17 cellular contexts compared by ENCODE assay signal in genomic region chr2:68736086-68736485, GRCh38. TPM values are rescaled to one million over a fixed set of nuclear protein-coding genes. Genes with fewer than 3 reads are reported as not detected.
DNase-seq lines count a peak whose midpoint lies in the region; ATAC-seq and TF ChIP-seq lines count a peak whose summit lies in the region.
"Had no signal": no experiment of that assay in that cellular context is flagged by ENCODE, and none has a peak within 500 bp of the region (broad histone marks: within the 10 kb centered on the region; RNA-seq: fewer than 3 reads in every experiment).

No MANE protein-coding gene starts in this region.

- DNase-seq in GM12865 (ENCODE audit: low read depth) = no peak
- DNase-seq in activated T-helper 1 cell treated with anti-CD3 and anti-CD28 coated beads, Interleukin-12 subunit alpha, Interleukin-12 subunit beta, Interleukin-2, Interleukin-4 antibody, amounts not matched to agents 30 ng/mL and 10 ng/mL and 1 ng/mL, durations not matched to agents 14 hours and 24 hours and 36 hours (ENCODE audit: low spot score) = no peak
- no peak for DNase-seq in naive B cell
- DNase-seq in PC-9 = no peak
- no peak for DNase-seq in NCI-H1436 (lab: John Stamatoyannopoulos, UW)
- no peak for DNase-seq in coronary artery (ENCODE audit: low spot score)
- no peak for DNase-seq in RPMI8226
- DNase-seq: activated CD4-positive, alpha-beta T cell treated with anti-CD3 and anti-CD28 coated beads, Interleukin-2, amount 50 U/mL, for 1 hour; activated T-cell treated with anti-CD3 and anti-CD28 coated beads, Interleukin-2, amount 50 U/mL, for 72 hours; effector memory CD8-positive, alpha-beta T cell; HFFc6; NCI-H2029; NCI-H526 treated with DMSO at 0.1 percent for 48 hours had no signal

- no peaks in the 10 kb centered on the region for H3K27me3 ChIP-seq in BLaER1
- no peaks in the 10 kb centered on the region for H3K27me3 ChIP-seq in PC-9 (ENCODE audit: insufficient read depth, low read depth)
- H3K27me3 ChIP-seq: cardiac muscle cell had no signal

- BruUV-seq in PC-9 (replicated peaks; lab: Mats Ljungman, UMichigan) = no TSS peak

- no peak overlapping the region for H2AFZ ChIP-seq in PC-9

- H3K79me2 ChIP-seq in PC-9 (ENCODE audit: low read depth) = no peaks in the 10 kb centered on the region

- peak overlapping the region; percentile 87 for H3K27ac Mint-ChIP-seq in activated T-helper 1 cell treated with anti-CD3 and anti-CD28 coated beads, Interleukin-12 subunit alpha, Interleukin-12 subunit beta, Interleukin-2, Interleukin-4 antibody, amounts not matched to agents 30 ng/mL and 10 ng/mL and 1 ng/mL, durations not matched to agents 14 hours and 24 hours and 36 hours
- H3K27ac Mint-ChIP-seq in naive B cell = peak overlapping the region in 4 of 6 donors; percentile 30 to 77 (median 30)
- H3K27ac Mint-ChIP-seq: activated T-cell treated with anti-CD3 and anti-CD28 coated beads, Interleukin-2, amount 50 U/mL, for 72 hours; effector memory CD8-positive, alpha-beta T cell; HFFc6; stimulated activated effector memory CD8-positive, alpha-beta T cell treated with anti-CD3 and anti-CD28 coated beads, Interleukin-12 subunit alpha, Interleukin-12 subunit beta, amount 100 ng/mL, for 72 hours had no signal

- H3K27ac ChIP-seq in BLaER1 (peak overlapping the region; percentile 85), PC-9 (no peak overlapping the region), coronary artery (no peak overlapping the region)
- H3K27ac ChIP-seq: cardiac muscle cell had no signal

- H3K9me3 Mint-ChIP-seq in activated T-helper 1 cell treated with anti-CD3 and anti-CD28 coated beads, Interleukin-12 subunit alpha, Interleukin-12 subunit beta, Interleukin-2, Interleukin-4 antibody, amounts not matched to agents 30 ng/mL and 10 ng/mL and 1 ng/mL, durations not matched to agents 14 hours and 24 hours and 36 hours = no peaks in the 10 kb centered on the region
- H3K9me3 Mint-ChIP-seq in naive B cell = no peaks in the 10 kb centered on the region
- H3K9me3 Mint-ChIP-seq: activated T-cell treated with anti-CD3 and anti-CD28 coated beads, Interleukin-2, amount 50 U/mL, for 72 hours; effector memory CD8-positive, alpha-beta T cell; HFFc6; stimulated activated effector memory CD8-positive, alpha-beta T cell treated with anti-CD3 and anti-CD28 coated beads, Interleukin-12 subunit alpha, Interleukin-12 subunit beta, amount 100 ng/mL, for 72 hours had no signal

- H3K4me1 ChIP-seq in BLaER1 = peaks cover 83% of the 10 kb centered on the region
- no peaks in the 10 kb centered on the region for H3K4me1 ChIP-seq in PC-9 (replicated peaks; ENCODE audit: insufficient read depth)

- H3K4me3 Mint-ChIP-seq in activated T-helper 1 cell treated with anti-CD3 and anti-CD28 coated beads, Interleukin-12 subunit alpha, Interleukin-12 subunit beta, Interleukin-2, Interleukin-4 antibody, amounts not matched to agents 30 ng/mL and 10 ng/mL and 1 ng/mL, durations not matched to agents 14 hours and 24 hours and 36 hours = no peak overlapping the region
- H3K4me3 Mint-ChIP-seq in naive B cell = peak overlapping the region in 1 of 8 donors; percentile 82
- H3K4me3 Mint-ChIP-seq: activated T-cell treated with anti-CD3 and anti-CD28 coated beads, Interleukin-2, amount 50 U/mL, for 72 hours; effector memory CD8-positive, alpha-beta T cell; HFFc6; stimulated activated effector memory CD8-positive, alpha-beta T cell treated with anti-CD3 and anti-CD28 coated beads, Interleukin-12 subunit alpha, Interleukin-12 subunit beta, amount 100 ng/mL, for 72 hours had no signal

- H3K9me3 ChIP-seq in BLaER1 = no peaks in the 10 kb centered on the region
- H3K9me3 ChIP-seq in PC-9 (ENCODE audit: insufficient read depth, low read depth) = no peaks in the 10 kb centered on the region

- POLR2A ChIA-PET in PC-9 (lab: Charles Lee; ENCODE audit: unreplicated experiment) = no interaction called here

- H3K36me3 Mint-ChIP-seq in activated T-helper 1 cell treated with anti-CD3 and anti-CD28 coated beads, Interleukin-12 subunit alpha, Interleukin-12 subunit beta, Interleukin-2, Interleukin-4 antibody, amounts not matched to agents 30 ng/mL and 10 ng/mL and 1 ng/mL, durations not matched to agents 14 hours and 24 hours and 36 hours (ENCODE audit: low read depth) = peaks cover 18% of the 10 kb centered on the region
- no peaks in the 10 kb centered on the region for H3K36me3 Mint-ChIP-seq in naive B cell

- no peaks in the 10 kb centered on the region for H3K9me2 ChIP-seq in PC-9 (ENCODE audit: insufficient read depth)

- H3K4me3 ChIP-seq in BLaER1 (peak overlapping the region; percentile 73), GM12865 (ENCODE audit: low read depth, low read length) (peak overlapping the region; percentile 53), PC-9 (no peak overlapping the region), coronary artery (no peak overlapping the region)
- H3K4me3 ChIP-seq: cardiac muscle cell had no signal

- ATAC-seq in naive B cell (ENCODE audit: low read depth in 2 of 2) = no peak
- ATAC-seq: activated T-cell treated with anti-CD3 and anti-CD28 coated beads, Interleukin-2, amount 50 U/mL, for 72 hours; effector memory CD8-positive, alpha-beta T cell; Panc1; stimulated activated effector memory CD8-positive, alpha-beta T cell treated with anti-CD3 and anti-CD28 coated beads, Interleukin-12 subunit alpha, Interleukin-12 subunit beta, amount 100 ng/mL, for 72 hours had no signal

- no peaks in the 10 kb centered on the region for H3F3A ChIP-seq in PC-9 (ENCODE audit: insufficient read depth, low read depth)

- H4K20me1 ChIP-seq in BLaER1 (no peaks in the 10 kb centered on the region), PC-9 (ENCODE audit: insufficient read depth) (no peaks in the 10 kb centered on the region)

- TF ChIP-seq CTCF in GM12865 (IDR thresholded peaks at IDR 0.05; ENCODE audit: insufficient read depth, low read depth, low read length, missing control alignments) = no peak
- TF ChIP-seq CTCF in PC-9 (conservative IDR thresholded peaks at IDR 0.05) = no peak
- no peak for TF ChIP-seq CTCF in coronary artery (IDR thresholded peaks at IDR 0.05)

- H3K27me3 Mint-ChIP-seq in activated T-helper 1 cell treated with anti-CD3 and anti-CD28 coated beads, Interleukin-12 subunit alpha, Interleukin-12 subunit beta, Interleukin-2, Interleukin-4 antibody, amounts not matched to agents 30 ng/mL and 10 ng/mL and 1 ng/mL, durations not matched to agents 14 hours and 24 hours and 36 hours (ENCODE audit: insufficient read depth) = no peaks in the 10 kb centered on the region
- no peaks in the 10 kb centered on the region for H3K27me3 Mint-ChIP-seq in naive B cell
- H3K27me3 Mint-ChIP-seq: effector memory CD8-positive, alpha-beta T cell had no signal

- peak overlapping the region; percentile 92 for H3K4me2 ChIP-seq in BLaER1
- H3K4me2 ChIP-seq in PC-9 = no peak overlapping the region

- peaks cover 12% of the 10 kb centered on the region for H3K36me3 ChIP-seq in BLaER1
- no peaks in the 10 kb centered on the region for H3K36me3 ChIP-seq in PC-9 (ENCODE audit: low read depth)
- H3K36me3 ChIP-seq: cardiac muscle cell had no signal

- peak overlapping the region; percentile 76 for H3K9ac ChIP-seq in BLaER1

- CTCF ChIA-PET in PC-9 (lab: Charles Lee) = no interaction called here

- intact Hi-C loops in activated T-helper 1 cell treated with anti-CD3 and anti-CD28 coated beads, Interleukin-12 subunit alpha, Interleukin-12 subunit beta, Interleukin-2, Interleukin-4 antibody, amounts not matched to agents 30 ng/mL and 10 ng/mL and 1 ng/mL, durations not matched to agents 14 hours and 24 hours and 36 hours (cut with micrococcal nuclease) = loop anchor here (5.0 kb wide), 1 partner anchor 349 kb away; no protein-coding TSS in a partner anchor
- intact Hi-C loops in PC-9 (cut with micrococcal nuclease; ENCODE audit: unreplicated experiment) = no loop called here

- peaks cover 48% of the 10 kb centered on the region for H3K4me1 Mint-ChIP-seq in activated T-helper 1 cell treated with anti-CD3 and anti-CD28 coated beads, Interleukin-12 subunit alpha, Interleukin-12 subunit beta, Interleukin-2, Interleukin-4 antibody, amounts not matched to agents 30 ng/mL and 10 ng/mL and 1 ng/mL, durations not matched to agents 14 hours and 24 hours and 36 hours (ENCODE audit: low read depth)
- peaks cover 51 to 53% (median 52%) of the 10 kb centered on the region in 3 donors for H3K4me1 Mint-ChIP-seq in naive B cell

RNA-seq across cellular contexts. Expression of gene ARHGAP25, which starts 1.5 kb away (rescaled TPM):
- 71.6 and 74.2 TPM in 2 replicates for total RNA-seq in activated T-helper 1 cell treated with anti-CD3 and anti-CD28 coated beads, Interleukin-12 subunit alpha, Interleukin-12 subunit beta, Interleukin-2, Interleukin-4 antibody, amounts not matched to agents 30 ng/mL and 10 ng/mL and 1 ng/mL, durations not matched to agents 14 hours and 24 hours and 36 hours
- 100 to 1,000 TPM in 4 of 6 donors, 10 to 100 TPM in 2; 45.1 to 164 (median 107) TPM for polyA plus RNA-seq in naive B cell (ENCODE audit: low read depth in 6 of 6)
- not detected in 2 replicates for total RNA-seq in PC-9 (2021)
- total RNA-seq: HFFc6 had no signal

Comparison
In these comparisons a context has a peak if more than half of its experiments do, and no peak if none do; other contexts are left out.
1. H3K4me3 ChIP-seq: peak in BLaER1 (single experiment) and GM12865 (single experiment); none in PC-9 (single experiment) and coronary artery (single experiment).
2. RNA of gene ARHGAP25, which starts 1.5 kb away (total RNA-seq): 71.6 to 74.2 TPM in activated T-helper 1 cell treated with anti-CD3 and anti-CD28 coated beads, Interleukin-12 subunit alpha, Interleukin-12 subunit beta, Interleukin-2, Interleukin-4 antibody, amounts not matched to agents 30 ng/mL and 10 ng/mL and 1 ng/mL, durations not matched to agents 14 hours and 24 hours and 36 hours; not detected in PC-9; every median in the first group is over 10 times any median in the second.